ENCODE assay signal across 2 cellular contexts in the genomic region with DNA sequence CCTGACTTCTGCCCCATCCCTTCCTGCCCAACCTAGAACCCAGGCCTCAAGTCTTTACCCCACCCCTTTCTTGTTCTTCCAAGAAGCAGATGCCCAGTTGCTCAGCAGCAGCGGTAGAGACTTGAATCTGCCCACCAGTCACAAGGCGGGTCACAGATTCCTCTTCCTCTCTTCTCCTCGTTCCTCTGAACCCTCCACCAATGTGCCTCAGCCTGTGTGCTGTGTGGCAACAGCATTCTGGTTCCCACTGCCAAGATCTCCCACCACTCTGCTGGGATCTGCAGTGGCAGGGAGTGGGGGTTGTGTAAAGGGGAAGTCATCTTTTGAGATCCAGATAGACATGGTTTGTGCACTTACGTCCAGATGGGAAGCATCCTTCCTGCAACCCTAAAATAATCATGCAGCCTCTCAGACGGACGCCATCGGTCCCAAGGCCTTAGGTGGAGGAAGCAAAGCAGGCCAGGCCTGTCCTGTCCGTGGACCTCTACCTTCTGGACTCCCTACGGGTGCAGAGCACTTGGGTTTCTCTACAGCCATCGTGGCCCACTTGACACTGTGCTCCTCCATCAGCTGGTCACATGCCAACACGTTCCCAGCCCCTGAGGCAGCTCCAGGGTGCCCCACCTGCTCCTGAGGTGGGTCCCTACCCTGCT.
TF ChIP-seq lines count a peak whose summit lies in the region.

No MANE protein-coding gene starts in this region.

TF ChIP-seq in SK-N-SH, 30 proteins besides CTCF, POLR2A, EP300 and RAD21 (continued from another document):
- TF ChIP-seq NFIC (IDR thresholded peaks at IDR 0.05; ENCODE audit: borderline replicate concordance) (no peak), TEAD4 (IDR thresholded peaks at IDR 0.05; ENCODE audit: borderline replicate concordance, insufficient read depth) (no peak), FOSL2 (IDR thresholded peaks at IDR 0.05; ENCODE audit: borderline replicate concordance, low read depth) (no peak), JUND (IDR thresholded peaks at IDR 0.05) (no peak), MXI1 (IDR thresholded peaks at IDR 0.05; ENCODE audit: low read depth, low read length) (no peak), CHD2 (IDR thresholded peaks at IDR 0.05; ENCODE audit: low read length, partially characterized antibody) (no peak), RCOR1 (IDR thresholded peaks at IDR 0.05; ENCODE audit: low read length) (no peak), TAF1 (IDR thresholded peaks at IDR 0.05; ENCODE audit: borderline replicate concordance, low read depth, low read length) (no peak), FOXJ3 (CRISPR knock-in tag; IDR thresholded peaks at IDR 0.05) (no peak), MEF2A (IDR thresholded peaks at IDR 0.05; ENCODE audit: borderline replicate concordance, low read depth) (no peak), EZH2phosphoT487 (IDR thresholded peaks at IDR 0.05; ENCODE audit: borderline replicate concordance, low read depth) (no peak), NRF1 (IDR thresholded peaks at IDR 0.05; ENCODE audit: low read depth, low read length) (no peak), RFX5 (IDR thresholded peaks at IDR 0.05; ENCODE audit: low read length) (no peak)
- TF ChIP-seq, protein P1, sequence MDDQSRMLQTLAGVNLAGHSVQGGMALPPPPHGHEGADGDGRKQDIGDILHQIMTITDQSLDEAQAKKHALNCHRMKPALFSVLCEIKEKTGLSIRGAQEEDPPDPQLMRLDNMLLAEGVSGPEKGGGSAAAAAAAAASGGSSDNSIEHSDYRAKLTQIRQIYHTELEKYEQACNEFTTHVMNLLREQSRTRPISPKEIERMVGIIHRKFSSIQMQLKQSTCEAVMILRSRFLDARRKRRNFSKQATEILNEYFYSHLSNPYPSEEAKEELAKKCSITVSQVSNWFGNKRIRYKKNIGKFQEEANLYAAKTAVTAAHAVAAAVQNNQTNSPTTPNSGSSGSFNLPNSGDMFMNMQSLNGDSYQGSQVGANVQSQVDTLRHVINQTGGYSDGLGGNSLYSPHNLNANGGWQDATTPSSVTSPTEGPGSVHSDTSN (IDR thresholded peaks at IDR 0.05), result no peak
- TF ChIP-seq, protein P2, sequence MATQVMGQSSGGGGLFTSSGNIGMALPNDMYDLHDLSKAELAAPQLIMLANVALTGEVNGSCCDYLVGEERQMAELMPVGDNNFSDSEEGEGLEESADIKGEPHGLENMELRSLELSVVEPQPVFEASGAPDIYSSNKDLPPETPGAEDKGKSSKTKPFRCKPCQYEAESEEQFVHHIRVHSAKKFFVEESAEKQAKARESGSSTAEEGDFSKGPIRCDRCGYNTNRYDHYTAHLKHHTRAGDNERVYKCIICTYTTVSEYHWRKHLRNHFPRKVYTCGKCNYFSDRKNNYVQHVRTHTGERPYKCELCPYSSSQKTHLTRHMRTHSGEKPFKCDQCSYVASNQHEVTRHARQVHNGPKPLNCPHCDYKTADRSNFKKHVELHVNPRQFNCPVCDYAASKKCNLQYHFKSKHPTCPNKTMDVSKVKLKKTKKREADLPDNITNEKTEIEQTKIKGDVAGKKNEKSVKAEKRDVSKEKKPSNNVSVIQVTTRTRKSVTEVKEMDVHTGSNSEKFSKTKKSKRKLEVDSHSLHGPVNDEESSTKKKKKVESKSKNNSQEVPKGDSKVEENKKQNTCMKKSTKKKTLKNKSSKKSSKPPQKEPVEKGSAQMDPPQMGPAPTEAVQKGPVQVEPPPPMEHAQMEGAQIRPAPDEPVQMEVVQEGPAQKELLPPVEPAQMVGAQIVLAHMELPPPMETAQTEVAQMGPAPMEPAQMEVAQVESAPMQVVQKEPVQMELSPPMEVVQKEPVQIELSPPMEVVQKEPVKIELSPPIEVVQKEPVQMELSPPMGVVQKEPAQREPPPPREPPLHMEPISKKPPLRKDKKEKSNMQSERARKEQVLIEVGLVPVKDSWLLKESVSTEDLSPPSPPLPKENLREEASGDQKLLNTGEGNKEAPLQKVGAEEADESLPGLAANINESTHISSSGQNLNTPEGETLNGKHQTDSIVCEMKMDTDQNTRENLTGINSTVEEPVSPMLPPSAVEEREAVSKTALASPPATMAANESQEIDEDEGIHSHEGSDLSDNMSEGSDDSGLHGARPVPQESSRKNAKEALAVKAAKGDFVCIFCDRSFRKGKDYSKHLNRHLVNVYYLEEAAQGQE (IDR thresholded peaks at IDR 0.05; ENCODE audit: low read depth, low read length), result no peak
- TF ChIP-seq, protein P3, sequence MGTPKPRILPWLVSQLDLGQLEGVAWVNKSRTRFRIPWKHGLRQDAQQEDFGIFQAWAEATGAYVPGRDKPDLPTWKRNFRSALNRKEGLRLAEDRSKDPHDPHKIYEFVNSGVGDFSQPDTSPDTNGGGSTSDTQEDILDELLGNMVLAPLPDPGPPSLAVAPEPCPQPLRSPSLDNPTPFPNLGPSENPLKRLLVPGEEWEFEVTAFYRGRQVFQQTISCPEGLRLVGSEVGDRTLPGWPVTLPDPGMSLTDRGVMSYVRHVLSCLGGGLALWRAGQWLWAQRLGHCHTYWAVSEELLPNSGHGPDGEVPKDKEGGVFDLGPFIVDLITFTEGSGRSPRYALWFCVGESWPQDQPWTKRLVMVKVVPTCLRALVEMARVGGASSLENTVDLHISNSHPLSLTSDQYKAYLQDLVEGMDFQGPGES (IDR thresholded peaks at IDR 0.05; ENCODE audit: low read depth, low read length), result no peak

TF ChIP-seq in SK-N-SH treated with all-trans-retinoic acid at 6 μM for 48 hours, 23 proteins besides CTCF, POLR2A, EP300 and RAD21:
- TF ChIP-seq, protein P4, sequence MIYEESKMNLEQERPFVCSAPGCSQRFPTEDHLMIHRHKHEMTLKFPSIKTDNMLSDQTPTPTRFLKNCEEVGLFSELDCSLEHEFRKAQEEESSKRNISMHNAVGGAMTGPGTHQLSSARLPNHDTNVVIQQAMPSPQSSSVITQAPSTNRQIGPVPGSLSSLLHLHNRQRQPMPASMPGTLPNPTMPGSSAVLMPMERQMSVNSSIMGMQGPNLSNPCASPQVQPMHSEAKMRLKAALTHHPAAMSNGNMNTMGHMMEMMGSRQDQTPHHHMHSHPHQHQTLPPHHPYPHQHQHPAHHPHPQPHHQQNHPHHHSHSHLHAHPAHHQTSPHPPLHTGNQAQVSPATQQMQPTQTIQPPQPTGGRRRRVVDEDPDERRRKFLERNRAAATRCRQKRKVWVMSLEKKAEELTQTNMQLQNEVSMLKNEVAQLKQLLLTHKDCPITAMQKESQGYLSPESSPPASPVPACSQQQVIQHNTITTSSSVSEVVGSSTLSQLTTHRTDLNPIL (CRISPR knock-in tag; IDR thresholded peaks at IDR 0.05; ENCODE audit: low read depth), result no peak
- no peak for TF ChIP-seq ARNTL (CRISPR knock-in tag; IDR thresholded peaks at IDR 0.05; ENCODE audit: borderline replicate concordance, low read depth)
- TF ChIP-seq SNAI2 (CRISPR knock-in tag; IDR thresholded peaks at IDR 0.05), result no peak
- TF ChIP-seq, protein P5, sequence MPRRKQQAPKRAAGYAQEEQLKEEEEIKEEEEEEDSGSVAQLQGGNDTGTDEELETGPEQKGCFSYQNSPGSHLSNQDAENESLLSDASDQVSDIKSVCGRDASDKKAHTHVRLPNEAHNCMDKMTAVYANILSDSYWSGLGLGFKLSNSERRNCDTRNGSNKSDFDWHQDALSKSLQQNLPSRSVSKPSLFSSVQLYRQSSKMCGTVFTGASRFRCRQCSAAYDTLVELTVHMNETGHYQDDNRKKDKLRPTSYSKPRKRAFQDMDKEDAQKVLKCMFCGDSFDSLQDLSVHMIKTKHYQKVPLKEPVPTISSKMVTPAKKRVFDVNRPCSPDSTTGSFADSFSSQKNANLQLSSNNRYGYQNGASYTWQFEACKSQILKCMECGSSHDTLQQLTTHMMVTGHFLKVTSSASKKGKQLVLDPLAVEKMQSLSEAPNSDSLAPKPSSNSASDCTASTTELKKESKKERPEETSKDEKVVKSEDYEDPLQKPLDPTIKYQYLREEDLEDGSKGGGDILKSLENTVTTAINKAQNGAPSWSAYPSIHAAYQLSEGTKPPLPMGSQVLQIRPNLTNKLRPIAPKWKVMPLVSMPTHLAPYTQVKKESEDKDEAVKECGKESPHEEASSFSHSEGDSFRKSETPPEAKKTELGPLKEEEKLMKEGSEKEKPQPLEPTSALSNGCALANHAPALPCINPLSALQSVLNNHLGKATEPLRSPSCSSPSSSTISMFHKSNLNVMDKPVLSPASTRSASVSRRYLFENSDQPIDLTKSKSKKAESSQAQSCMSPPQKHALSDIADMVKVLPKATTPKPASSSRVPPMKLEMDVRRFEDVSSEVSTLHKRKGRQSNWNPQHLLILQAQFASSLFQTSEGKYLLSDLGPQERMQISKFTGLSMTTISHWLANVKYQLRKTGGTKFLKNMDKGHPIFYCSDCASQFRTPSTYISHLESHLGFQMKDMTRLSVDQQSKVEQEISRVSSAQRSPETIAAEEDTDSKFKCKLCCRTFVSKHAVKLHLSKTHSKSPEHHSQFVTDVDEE (CRISPR knock-in tag; IDR thresholded peaks at IDR 0.05), result no peak
- no peak for TF ChIP-seq ZFP3 (CRISPR knock-in tag; IDR thresholded peaks at IDR 0.05)
- TF ChIP-seq, protein P6, sequence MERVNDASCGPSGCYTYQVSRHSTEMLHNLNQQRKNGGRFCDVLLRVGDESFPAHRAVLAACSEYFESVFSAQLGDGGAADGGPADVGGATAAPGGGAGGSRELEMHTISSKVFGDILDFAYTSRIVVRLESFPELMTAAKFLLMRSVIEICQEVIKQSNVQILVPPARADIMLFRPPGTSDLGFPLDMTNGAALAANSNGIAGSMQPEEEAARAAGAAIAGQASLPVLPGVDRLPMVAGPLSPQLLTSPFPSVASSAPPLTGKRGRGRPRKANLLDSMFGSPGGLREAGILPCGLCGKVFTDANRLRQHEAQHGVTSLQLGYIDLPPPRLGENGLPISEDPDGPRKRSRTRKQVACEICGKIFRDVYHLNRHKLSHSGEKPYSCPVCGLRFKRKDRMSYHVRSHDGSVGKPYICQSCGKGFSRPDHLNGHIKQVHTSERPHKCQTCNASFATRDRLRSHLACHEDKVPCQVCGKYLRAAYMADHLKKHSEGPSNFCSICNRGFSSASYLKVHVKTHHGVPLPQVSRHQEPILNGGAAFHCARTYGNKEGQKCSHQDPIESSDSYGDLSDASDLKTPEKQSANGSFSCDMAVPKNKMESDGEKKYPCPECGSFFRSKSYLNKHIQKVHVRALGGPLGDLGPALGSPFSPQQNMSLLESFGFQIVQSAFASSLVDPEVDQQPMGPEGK (CRISPR knock-in tag; IDR thresholded peaks at IDR 0.05; ENCODE audit: borderline replicate concordance), result no peak
- no peak for TF ChIP-seq ZNF565 (CRISPR knock-in tag; conservative IDR thresholded peaks at IDR 0.05; ENCODE audit: low read depth)
- TF ChIP-seq TCF4 (CRISPR knock-in tag; IDR thresholded peaks at IDR 0.05; ENCODE audit: borderline replicate concordance), result no peak
- no peak for TF ChIP-seq TOX (CRISPR knock-in tag; IDR thresholded peaks at IDR 0.05; ENCODE audit: borderline replicate concordance)
- TF ChIP-seq ZNF8 (CRISPR knock-in tag; IDR thresholded peaks at IDR 0.05), result no peak
- TF ChIP-seq, protein P7, sequence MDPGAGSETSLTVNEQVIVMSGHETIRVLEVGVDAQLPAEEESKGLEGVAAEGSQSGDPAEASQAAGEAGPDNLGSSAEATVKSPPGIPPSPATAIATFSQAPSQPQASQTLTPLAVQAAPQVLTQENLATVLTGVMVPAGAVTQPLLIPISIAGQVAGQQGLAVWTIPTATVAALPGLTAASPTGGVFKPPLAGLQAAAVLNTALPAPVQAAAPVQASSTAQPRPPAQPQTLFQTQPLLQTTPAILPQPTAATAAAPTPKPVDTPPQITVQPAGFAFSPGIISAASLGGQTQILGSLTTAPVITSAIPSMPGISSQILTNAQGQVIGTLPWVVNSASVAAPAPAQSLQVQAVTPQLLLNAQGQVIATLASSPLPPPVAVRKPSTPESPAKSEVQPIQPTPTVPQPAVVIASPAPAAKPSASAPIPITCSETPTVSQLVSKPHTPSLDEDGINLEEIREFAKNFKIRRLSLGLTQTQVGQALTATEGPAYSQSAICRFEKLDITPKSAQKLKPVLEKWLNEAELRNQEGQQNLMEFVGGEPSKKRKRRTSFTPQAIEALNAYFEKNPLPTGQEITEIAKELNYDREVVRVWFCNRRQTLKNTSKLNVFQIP (CRISPR knock-in tag; IDR thresholded peaks at IDR 0.05; ENCODE audit: borderline replicate concordance, low read depth), result no peak
- TF ChIP-seq GLIS3 (CRISPR knock-in tag; IDR thresholded peaks at IDR 0.05), result no peak
- no peak for TF ChIP-seq ZC3H10 (CRISPR knock-in tag; IDR thresholded peaks at IDR 0.05)
- TF ChIP-seq OSR1 (CRISPR knock-in tag; IDR thresholded peaks at IDR 0.05), result no peak
- no peak for TF ChIP-seq PPARA (CRISPR knock-in tag; IDR thresholded peaks at IDR 0.05; ENCODE audit: borderline replicate concordance)
- TF ChIP-seq ZNF70 (CRISPR knock-in tag; IDR thresholded peaks at IDR 0.05), result no peak
